19 cellular contexts compared by ENCODE assay signal in the genomic region with DNA sequence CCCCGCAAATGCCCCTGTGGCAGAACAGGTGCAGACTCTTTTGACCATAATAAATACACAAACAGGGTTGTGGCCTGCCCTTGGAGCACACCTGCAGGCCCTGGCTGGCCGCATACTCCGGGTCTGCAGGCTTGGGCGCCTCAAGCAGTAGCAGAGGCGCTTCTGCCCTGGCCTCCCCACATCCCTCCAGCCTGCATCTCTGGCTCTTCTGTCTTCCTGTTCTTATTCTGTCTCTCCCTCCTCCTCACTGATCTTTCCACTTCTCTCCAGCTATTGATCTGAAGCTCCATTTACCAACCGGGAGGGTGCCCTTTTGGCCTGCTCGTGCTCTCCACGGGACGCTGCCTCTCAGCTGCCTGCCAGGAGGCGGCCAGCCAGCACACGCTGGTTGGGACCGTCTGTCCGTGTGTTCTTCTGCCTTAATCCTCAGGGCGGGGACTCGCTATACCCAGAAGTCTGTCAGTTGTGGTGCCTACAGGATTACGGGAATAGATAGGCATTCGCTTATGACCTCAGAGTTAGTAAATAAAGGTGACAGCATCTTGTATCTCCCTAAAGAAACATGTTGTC. TPM values are rescaled to one million over a fixed set of nuclear protein-coding genes. Genes with fewer than 3 reads are reported as not detected.
DNase-seq lines count a peak whose midpoint lies in the region; ATAC-seq, FAIRE-seq and TF ChIP-seq lines count a peak whose summit lies in the region.
"Had no signal": no experiment of that assay in that cellular context is flagged by ENCODE, and none has a peak within 500 bp of the region (broad histone marks: within the 10 kb centered on the region; RNA-seq: fewer than 3 reads in every experiment).

No MANE protein-coding gene starts in this region.

- H3K4me3 ChIP-seq in GM23338 (no peak overlapping the region), right cardiac atrium (ENCODE audit: low read length) (no peak overlapping the region), small intestine (ENCODE audit: low read depth in 1 of 2, low read length in 2 of 2) (no peak overlapping the region), left lung (no peak overlapping the region)
- H3K4me3 ChIP-seq: upper lobe of left lung had no signal

- H3K9me3 ChIP-seq in right cardiac atrium (ENCODE audit: control insufficient read depth, low read length) (no peaks in the 10 kb centered on the region), small intestine (ENCODE audit: control insufficient read depth, low read depth) (peaks cover under 1% of the 10 kb centered on the region), left lung (no peaks in the 10 kb centered on the region)
- H3K9me3 ChIP-seq: upper lobe of left lung had no signal

- H3K9me2 ChIP-seq in GM23338 (ENCODE audit: insufficient read depth): no peaks in the 10 kb centered on the region

- no peak for FAIRE-seq in small intestine (lab: Jason Lieb, UNC)

- H3K79me2 ChIP-seq in GM23338 (replicated peaks; ENCODE audit: insufficient read depth): no peaks in the 10 kb centered on the region

- H3K4me2 ChIP-seq in GM23338: no peak overlapping the region

- no peak overlapping the region for H3K4me3 Mint-ChIP-seq in GM23338
- H3K4me3 Mint-ChIP-seq: activated CD4-positive, alpha-beta T cell treated with anti-CD3 and anti-CD28 coated beads for 36 hours; CD4-positive, CD25-positive, alpha-beta regulatory T cell; H9; naive B cell had no signal

- in situ Hi-C loops in ACHN (cut with HindIII; ENCODE audit: low pct_ligation_motif_present, low pct_unique_long_range_greater_than_20kb, low sequenced_read_pairs): loop anchor here (25.0 kb wide), 1 partner anchor 88 kb away; no protein-coding TSS in a partner anchor

- peaks cover 7% of the 10 kb centered on the region; the same call in 2 of the 3 replicates for H3K9me3 Mint-ChIP-seq in GM23338
- H3K9me3 Mint-ChIP-seq: CD4-positive, CD25-positive, alpha-beta regulatory T cell; naive B cell had no signal

- H3K36me3 ChIP-seq in GM23338 (ENCODE audit: insufficient read depth): no peaks in the 10 kb centered on the region; the same call in 1 of the 2 replicates
- no peaks in the 10 kb centered on the region for H3K36me3 ChIP-seq in small intestine (ENCODE audit: control insufficient read depth in 2 of 2, insufficient read depth in 2 of 2, low read length in 2 of 2)
- H3K36me3 ChIP-seq in left lung: no peaks in the 10 kb centered on the region
- H3K36me3 ChIP-seq: upper lobe of left lung had no signal

- 0 out of 2 replicates have a peak overlapping the region, but pooled peaks have one; percentile 52 for H2AFZ ChIP-seq in GM23338

- intact Hi-C loops in right cardiac atrium (cut with DNase I) (loop anchor here in 1 of 4 donors (5.0 kb wide), 1 partner anchor 78 kb away; no protein-coding TSS in a partner anchor), left lung (cut with DNase I) (loop anchor here in 1 of 2 donors (10.0 kb wide), 2 partner anchors 76 to 176 kb away; a partner anchor contains a TSS)

- peaks cover 15% of the 10 kb centered on the region for H3K27me3 Mint-ChIP-seq in GM23338 (ENCODE audit: insufficient read depth, low read depth, poor library complexity)

- H3K4me1 ChIP-seq in GM23338 (ENCODE audit: insufficient read depth) (no peaks in the 10 kb centered on the region), right cardiac atrium (ENCODE audit: control insufficient read depth, insufficient read depth, low read length) (no peaks in the 10 kb centered on the region), small intestine (ENCODE audit: control insufficient read depth in 2 of 2, insufficient read depth in 1 of 2, low read depth in 1 of 2, low read length in 1 of 2) (no peaks in the 10 kb centered on the region), left lung (peaks cover 0 to 51% of the 10 kb centered on the region in 2 donors)

- no peaks in the 10 kb centered on the region for H3F3A ChIP-seq in GM23338 (replicated peaks; ENCODE audit: low read depth)

- POLR2A ChIA-PET in RWPE1 (lab: Yijun Ruan, JAX; ENCODE audit: low non-redundant PET): no interaction called here

- CTCF ChIA-PET in RWPE1 (lab: Yijun Ruan, JAX): interaction anchor here (0.6 kb wide), 1 partner anchor 125 kb away, joined by 3 read pairs; no protein-coding TSS in a partner anchor

- H3K27me3 ChIP-seq in GM23338 (ENCODE audit: insufficient read depth) (peaks cover 17% of the 10 kb centered on the region), right cardiac atrium (ENCODE audit: control insufficient read depth, insufficient read depth) (no peaks in the 10 kb centered on the region), small intestine (ENCODE audit: control insufficient read depth in 2 of 2, insufficient read depth in 2 of 2, low read length in 2 of 2) (no peaks in the 10 kb centered on the region), left lung (peaks cover 0 to 2% of the 10 kb centered on the region in 2 donors)
- H3K27me3 ChIP-seq: upper lobe of left lung had no signal

- H3K27ac Mint-ChIP-seq in GM23338: no peak overlapping the region
- H3K27ac Mint-ChIP-seq: activated CD4-positive, alpha-beta T cell treated with anti-CD3 and anti-CD28 coated beads for 36 hours; H9 had no signal

- H4K20me1 ChIP-seq in GM23338 (replicated peaks; ENCODE audit: insufficient read depth): no peaks in the 10 kb centered on the region; the same call in 1 of the 2 replicates

- WGBS in right cardiac atrium: 74% methylated on average over 17 of the region's 17 CpGs
- WGBS in small intestine, 3 donors: 29 to 70% (median 49%) methylated on average over 17 of the region's 17 CpGs

- ATAC-seq in GM23338 (peak; percentile 56), right cardiac atrium (peak; percentile 42 to 59), GM19452 (IDR thresholded peaks at IDR 0.05; ENCODE audit: unreplicated experiment) (no peak), left lung (no peak), GM21526 (IDR thresholded peaks at IDR 0.05; ENCODE audit: low FRiP score, unreplicated experiment) (no peak)
- ATAC-seq: activated CD4-positive, alpha-beta T cell treated with anti-CD3 and anti-CD28 coated beads for 36 hours had no signal

- no peak for DNase-seq in GM23338 (ENCODE audit: low spot score)
- DNase-seq in RWPE1 (ENCODE audit: low spot score): peak; percentile 18
- DNase-seq in right cardiac atrium: no peak
- DNase-seq in small intestine: peak; percentile 41
- DNase-seq in ACHN: no peak
- no peak for DNase-seq in left lung
- DNase-seq: activated CD4-positive, alpha-beta T cell treated with anti-CD3 and anti-CD28 coated beads for 36 hours; CD4-positive, CD25-positive, alpha-beta regulatory T cell; H9; islet precursor cell; KBM-7; naive B cell; NCI-H1417 treated with DMSO at 0.1 percent for 48 hours; NCI-H526 treated with DMSO at 0.1 percent for 48 hours; stimulated activated CD4-positive, alpha-beta T cell treated with anti-CD3 and anti-CD28 coated beads, Interleukin-1b, Interleukin-23, amount 100 ng/mL, for 48 hours; stimulated activated CD8-positive, alpha-beta memory T cell treated with anti-CD3 and anti-CD28 coated beads, Interleukin-4, amount 100 ng/mL, for 48 hours had no signal

- peaks cover 7% of the 10 kb centered on the region; the same call in 2 of the 3 replicates for H3K4me1 Mint-ChIP-seq in GM23338

- peaks cover 1% of the 10 kb centered on the region; the same call in 1 of the 3 replicates for H3K36me3 Mint-ChIP-seq in GM23338 (ENCODE audit: low read depth)
- H3K36me3 Mint-ChIP-seq: CD4-positive, CD25-positive, alpha-beta regulatory T cell; naive B cell had no signal

- TF ChIP-seq CTCF in GM23338 (conservative IDR thresholded peaks at IDR 0.05; ENCODE audit: low read depth in 2 of 2): no peak
- no peak for TF ChIP-seq CTCF in RWPE1 (conservative IDR thresholded peaks at IDR 0.05; ENCODE audit: low read depth)
- no peak for TF ChIP-seq CTCF in left lung (IDR thresholded peaks at IDR 0.05)

- H3K27ac ChIP-seq in GM23338 (ENCODE audit: low read depth) (no peak overlapping the region), RWPE1 (no peak overlapping the region), right cardiac atrium (ENCODE audit: low read length) (peak overlapping the region; percentile 9), small intestine (ENCODE audit: low read depth in 1 of 2, low read length in 1 of 2) (no peak overlapping the region), left lung (no peak overlapping the region)
- H3K27ac ChIP-seq: upper lobe of left lung had no signal

TF ChIP-seq in GM23338, 12 proteins besides CTCF, POLR2A, EP300 and RAD21 (continues in another document):
- TF ChIP-seq POLR2AphosphoS5 (IDR thresholded peaks at IDR 0.05; ENCODE audit: low read depth) (no peak), STAT1 (IDR thresholded peaks at IDR 0.05; ENCODE audit: unreplicated experiment) (no peak), JUNB (IDR thresholded peaks at IDR 0.05; ENCODE audit: unreplicated experiment) (no peak), EZH2 (IDR thresholded peaks at IDR 0.05; ENCODE audit: low read depth, unreplicated experiment) (no peak), ZNF114 (CRISPR knock-in tag; IDR thresholded peaks at IDR 0.05) (no peak), ZNF331 (CRISPR knock-in tag; IDR thresholded peaks at IDR 0.05; ENCODE audit: low read depth) (no peak), EZH2phosphoT487 (IDR thresholded peaks at IDR 0.05; ENCODE audit: unreplicated experiment) (no peak)

RNA-seq across cellular contexts. Expression of a gene that starts 5.2 kb away (rescaled TPM):
- 0.16 TPM in 1 of 2 replicates, not detected in the other for total RNA-seq in GM23338 (2014; rRNA removed; shearing (Covaris generic))
- polyA plus RNA-seq in GM23338 (2016; fragmentation: Nextera tagmentation; extraction: Ambion mirVana) (0.13 and 0.14 TPM in 2 replicates), right cardiac atrium (2.7 TPM), small intestine (1 to 10 TPM in 2 of 3 donors, under 1 TPM in 1; 0.12 to 4.3 (median 1.8) TPM)
- total RNA-seq in right cardiac atrium (1 to 10 TPM; 1.8 to 6.6 (median 2.9) TPM), left lung (1 to 10 TPM in 1 of 2 donors, under 1 TPM in 1; 0.50 to 2.2 TPM)
- total RNA-seq: H9 had no signal
- polyA plus RNA-seq: CD4-positive, CD25-positive, alpha-beta regulatory T cell had no signal

RNA-seq across cellular contexts. Expression of a gene that starts 54.6 kb away (rescaled TPM):
- 91.1 and 106 TPM in 2 replicates for total RNA-seq in GM23338 (2014; rRNA removed; shearing (Covaris generic))
- polyA plus RNA-seq in GM23338 (2016; fragmentation: Nextera tagmentation; extraction: Ambion mirVana) (39.0 and 47.9 TPM in 2 replicates), right cardiac atrium (161 TPM), small intestine (100 to 1,000 TPM; 147 to 494 (median 469) TPM)
- total RNA-seq in right cardiac atrium (100 to 1,000 TPM; 124 to 144 (median 135) TPM), left lung (100 to 1,000 TPM; 115 to 188 TPM)

RNA-seq across cellular contexts. Expression of a gene that starts 55.5 kb away (rescaled TPM):
- total RNA-seq in GM23338 (2014; rRNA removed; shearing (Covaris generic)): 289 and 314 TPM in 2 replicates
- polyA plus RNA-seq in GM23338 (2016; fragmentation: Nextera tagmentation; extraction: Ambion mirVana) (340 and 375 TPM in 2 replicates), right cardiac atrium (109 TPM), small intestine (100 to 1,000 TPM; 150 to 162 (median 156) TPM)
- total RNA-seq in right cardiac atrium (10 to 100 TPM; 63.4 to 73.4 (median 67.7) TPM), left lung (10 to 100 TPM; 62.7 to 67.3 TPM)

Comparison
In these comparisons a context has a peak if more than half of its experiments do, and no peak if none do; other contexts are left out.
1. ATAC-seq: peak in GM23338 (single experiment) and right cardiac atrium (2 of 2); none in GM19452 (single experiment), left lung (single experiment) and GM21526 (single experiment).
2. DNase-seq: peak in RWPE1 (single experiment) and small intestine (single experiment); none in GM23338 (single experiment), right cardiac atrium (0 of 3), ACHN (single experiment) and left lung (0 of 2).